1 cellular context compared by ENCODE assay signal in the genomic region with DNA sequence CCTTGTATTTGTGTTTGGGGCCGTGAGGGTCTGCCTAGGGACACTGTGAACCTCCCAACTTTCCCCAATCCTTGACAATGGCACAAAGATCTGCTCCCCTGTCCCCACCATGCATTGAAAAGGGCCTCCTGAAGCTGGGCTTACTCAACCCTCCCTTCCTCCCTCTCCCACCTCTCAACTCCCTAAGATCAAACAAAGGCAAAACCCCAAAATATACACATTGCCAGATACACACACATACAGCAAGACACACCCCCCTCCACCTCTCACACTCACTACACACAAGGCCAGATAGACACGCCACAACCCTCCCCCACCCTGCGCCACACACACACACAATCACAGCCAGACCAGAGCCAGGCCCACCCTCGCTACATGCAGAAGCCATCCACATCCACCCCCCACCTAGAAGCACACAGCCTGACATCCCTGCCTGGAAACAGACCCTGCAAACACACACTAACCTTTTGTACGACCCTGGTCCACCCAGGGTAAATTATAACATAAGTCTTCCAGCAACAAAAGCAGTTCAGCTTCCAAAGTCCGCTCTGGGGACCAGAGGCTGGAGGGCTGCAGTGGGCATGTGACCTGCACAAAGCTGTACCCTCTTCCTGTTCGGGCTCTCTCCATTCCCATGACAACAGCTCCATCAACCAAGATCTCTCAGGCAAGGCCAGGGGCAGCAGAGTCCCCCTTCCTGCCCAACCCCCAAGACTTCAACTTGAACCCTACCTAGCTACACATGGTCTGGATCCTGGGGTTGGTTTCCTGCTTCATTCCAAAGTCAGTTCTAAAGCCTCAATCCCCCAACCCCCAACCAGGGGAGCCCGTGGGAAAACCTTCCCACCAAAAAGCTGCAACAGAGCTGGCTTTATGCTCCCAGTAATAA.
TF ChIP-seq lines count a peak whose summit lies in the region.

No MANE protein-coding gene starts in this region.

TF ChIP-seq in HepG2, 621 proteins besides CTCF, POLR2A, EP300 and RAD21 (continued from another document and continues in another):
- no peak for TF ChIP-seq ZSCAN5A (CRISPR knock-in tag; IDR thresholded peaks at IDR 0.05; ENCODE audit: borderline replicate concordance)
- TF ChIP-seq SMAD9 (CRISPR knock-in tag; IDR thresholded peaks at IDR 0.05) = no peak
- peak; percentile 88 for TF ChIP-seq RBM22 (optimal IDR thresholded peaks at IDR 0.05; ENCODE audit: low read length)
- no peak for TF ChIP-seq ZFP36 (IDR thresholded peaks at IDR 0.05; ENCODE audit: borderline replicate concordance, low read depth, low read length, partially characterized antibody)
- TF ChIP-seq, protein P1, sequence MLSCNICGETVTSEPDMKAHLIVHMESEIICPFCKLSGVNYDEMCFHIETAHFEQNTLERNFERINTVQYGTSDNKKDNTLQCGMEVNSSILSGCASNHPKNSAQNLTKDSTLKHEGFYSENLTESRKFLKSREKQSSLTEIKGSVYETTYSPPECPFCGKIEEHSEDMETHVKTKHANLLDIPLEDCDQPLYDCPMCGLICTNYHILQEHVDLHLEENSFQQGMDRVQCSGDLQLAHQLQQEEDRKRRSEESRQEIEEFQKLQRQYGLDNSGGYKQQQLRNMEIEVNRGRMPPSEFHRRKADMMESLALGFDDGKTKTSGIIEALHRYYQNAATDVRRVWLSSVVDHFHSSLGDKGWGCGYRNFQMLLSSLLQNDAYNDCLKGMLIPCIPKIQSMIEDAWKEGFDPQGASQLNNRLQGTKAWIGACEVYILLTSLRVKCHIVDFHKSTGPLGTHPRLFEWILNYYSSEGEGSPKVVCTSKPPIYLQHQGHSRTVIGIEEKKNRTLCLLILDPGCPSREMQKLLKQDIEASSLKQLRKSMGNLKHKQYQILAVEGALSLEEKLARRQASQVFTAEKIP (CRISPR knock-in tag; IDR thresholded peaks at IDR 0.05; ENCODE audit: borderline replicate concordance) = no peak
- TF ChIP-seq SP4 (CRISPR knock-in tag; IDR thresholded peaks at IDR 0.05) = no peak; the same call in 1 of the 2 replicates
- TF ChIP-seq, protein P2, sequence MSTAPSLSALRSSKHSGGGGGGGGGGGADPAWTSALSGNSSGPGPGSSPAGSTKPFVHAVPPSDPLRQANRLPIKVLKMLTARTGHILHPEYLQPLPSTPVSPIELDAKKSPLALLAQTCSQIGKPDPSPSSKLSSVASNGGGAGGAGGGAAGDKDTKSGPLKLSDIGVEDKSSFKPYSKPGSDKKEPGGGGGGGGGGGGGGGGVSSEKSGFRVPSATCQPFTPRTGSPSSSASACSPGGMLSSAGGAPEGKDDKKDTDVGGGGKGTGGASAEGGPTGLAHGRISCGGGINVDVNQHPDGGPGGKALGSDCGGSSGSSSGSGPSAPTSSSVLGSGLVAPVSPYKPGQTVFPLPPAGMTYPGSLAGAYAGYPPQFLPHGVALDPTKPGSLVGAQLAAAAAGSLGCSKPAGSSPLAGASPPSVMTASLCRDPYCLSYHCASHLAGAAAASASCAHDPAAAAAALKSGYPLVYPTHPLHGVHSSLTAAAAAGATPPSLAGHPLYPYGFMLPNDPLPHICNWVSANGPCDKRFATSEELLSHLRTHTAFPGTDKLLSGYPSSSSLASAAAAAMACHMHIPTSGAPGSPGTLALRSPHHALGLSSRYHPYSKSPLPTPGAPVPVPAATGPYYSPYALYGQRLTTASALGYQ (CRISPR knock-in tag; IDR thresholded peaks at IDR 0.05) = peak; percentile 29; the same call in 1 of the 2 replicates
- TF ChIP-seq TOE1 (CRISPR knock-in tag; IDR thresholded peaks at IDR 0.05) = 0 out of 2 replicates have a peak, but pooled peaks have one; percentile 1
- no peak for TF ChIP-seq TMF1 (CRISPR knock-in tag; IDR thresholded peaks at IDR 0.05; ENCODE audit: low read depth)
- TF ChIP-seq KLF12 (CRISPR knock-in tag; IDR thresholded peaks at IDR 0.05; ENCODE audit: borderline replicate concordance) = no peak; the same call in 1 of the 2 replicates
- no peak for TF ChIP-seq ZNF737 (CRISPR knock-in tag; IDR thresholded peaks at IDR 0.05; ENCODE audit: borderline replicate concordance)
- TF ChIP-seq ZNF777 (CRISPR knock-in tag; IDR thresholded peaks at IDR 0.05) = no peak; the same call in 1 of the 2 replicates
- TF ChIP-seq ZBTB39 (CRISPR knock-in tag; IDR thresholded peaks at IDR 0.05) = no peak
- TF ChIP-seq ZNF484 (CRISPR knock-in tag; IDR thresholded peaks at IDR 0.05; ENCODE audit: borderline replicate concordance, low read depth) = no peak
- TF ChIP-seq, protein P3, sequence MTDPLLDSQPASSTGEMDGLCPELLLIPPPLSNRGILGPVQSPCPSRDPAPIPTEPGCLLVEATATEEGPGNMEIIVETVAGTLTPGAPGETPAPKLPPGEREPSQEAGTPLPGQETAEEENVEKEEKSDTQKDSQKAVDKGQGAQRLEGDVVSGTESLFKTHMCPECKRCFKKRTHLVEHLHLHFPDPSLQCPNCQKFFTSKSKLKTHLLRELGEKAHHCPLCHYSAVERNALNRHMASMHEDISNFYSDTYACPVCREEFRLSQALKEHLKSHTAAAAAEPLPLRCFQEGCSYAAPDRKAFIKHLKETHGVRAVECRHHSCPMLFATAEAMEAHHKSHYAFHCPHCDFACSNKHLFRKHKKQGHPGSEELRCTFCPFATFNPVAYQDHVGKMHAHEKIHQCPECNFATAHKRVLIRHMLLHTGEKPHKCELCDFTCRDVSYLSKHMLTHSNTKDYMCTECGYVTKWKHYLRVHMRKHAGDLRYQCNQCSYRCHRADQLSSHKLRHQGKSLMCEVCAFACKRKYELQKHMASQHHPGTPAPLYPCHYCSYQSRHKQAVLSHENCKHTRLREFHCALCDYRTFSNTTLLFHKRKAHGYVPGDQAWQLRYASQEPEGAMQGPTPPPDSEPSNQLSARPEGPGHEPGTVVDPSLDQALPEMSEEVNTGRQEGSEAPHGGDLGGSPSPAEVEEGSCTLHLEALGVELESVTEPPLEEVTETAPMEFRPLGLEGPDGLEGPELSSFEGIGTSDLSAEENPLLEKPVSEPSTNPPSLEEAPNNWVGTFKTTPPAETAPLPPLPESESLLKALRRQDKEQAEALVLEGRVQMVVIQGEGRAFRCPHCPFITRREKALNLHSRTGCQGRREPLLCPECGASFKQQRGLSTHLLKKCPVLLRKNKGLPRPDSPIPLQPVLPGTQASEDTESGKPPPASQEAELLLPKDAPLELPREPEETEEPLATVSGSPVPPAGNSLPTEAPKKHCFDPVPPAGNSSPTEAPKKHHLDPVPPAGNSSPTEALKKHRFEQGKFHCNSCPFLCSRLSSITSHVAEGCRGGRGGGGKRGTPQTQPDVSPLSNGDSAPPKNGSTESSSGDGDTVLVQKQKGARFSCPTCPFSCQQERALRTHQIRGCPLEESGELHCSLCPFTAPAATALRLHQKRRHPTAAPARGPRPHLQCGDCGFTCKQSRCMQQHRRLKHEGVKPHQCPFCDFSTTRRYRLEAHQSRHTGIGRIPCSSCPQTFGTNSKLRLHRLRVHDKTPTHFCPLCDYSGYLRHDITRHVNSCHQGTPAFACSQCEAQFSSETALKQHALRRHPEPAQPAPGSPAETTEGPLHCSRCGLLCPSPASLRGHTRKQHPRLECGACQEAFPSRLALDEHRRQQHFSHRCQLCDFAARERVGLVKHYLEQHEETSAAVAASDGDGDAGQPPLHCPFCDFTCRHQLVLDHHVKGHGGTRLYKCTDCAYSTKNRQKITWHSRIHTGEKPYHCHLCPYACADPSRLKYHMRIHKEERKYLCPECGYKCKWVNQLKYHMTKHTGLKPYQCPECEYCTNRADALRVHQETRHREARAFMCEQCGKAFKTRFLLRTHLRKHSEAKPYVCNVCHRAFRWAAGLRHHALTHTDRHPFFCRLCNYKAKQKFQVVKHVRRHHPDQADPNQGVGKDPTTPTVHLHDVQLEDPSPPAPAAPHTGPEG (CRISPR knock-in tag; IDR thresholded peaks at IDR 0.05) = no peak; the same call in 1 of the 2 replicates
- TF ChIP-seq NR2C2 (CRISPR knock-in tag; IDR thresholded peaks at IDR 0.05; ENCODE audit: borderline replicate concordance) = peak; percentile 64; the same call in 1 of the 2 replicates
- TF ChIP-seq ZNF703 (CRISPR knock-in tag; IDR thresholded peaks at IDR 0.05; ENCODE audit: borderline replicate concordance) = no peak
- TF ChIP-seq ZNF124 (CRISPR knock-in tag; IDR thresholded peaks at IDR 0.05) = 0 out of 2 replicates have a peak, but pooled peaks have one; percentile 26
- no peak for TF ChIP-seq ZBTB8A (CRISPR knock-in tag; IDR thresholded peaks at IDR 0.05; ENCODE audit: borderline replicate concordance, low read depth)
- no peak for TF ChIP-seq ZNF562 (CRISPR knock-in tag; IDR thresholded peaks at IDR 0.05; ENCODE audit: borderline replicate concordance)
- TF ChIP-seq, protein P4, sequence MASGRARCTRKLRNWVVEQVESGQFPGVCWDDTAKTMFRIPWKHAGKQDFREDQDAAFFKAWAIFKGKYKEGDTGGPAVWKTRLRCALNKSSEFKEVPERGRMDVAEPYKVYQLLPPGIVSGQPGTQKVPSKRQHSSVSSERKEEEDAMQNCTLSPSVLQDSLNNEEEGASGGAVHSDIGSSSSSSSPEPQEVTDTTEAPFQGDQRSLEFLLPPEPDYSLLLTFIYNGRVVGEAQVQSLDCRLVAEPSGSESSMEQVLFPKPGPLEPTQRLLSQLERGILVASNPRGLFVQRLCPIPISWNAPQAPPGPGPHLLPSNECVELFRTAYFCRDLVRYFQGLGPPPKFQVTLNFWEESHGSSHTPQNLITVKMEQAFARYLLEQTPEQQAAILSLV (CRISPR knock-in tag; IDR thresholded peaks at IDR 0.05; ENCODE audit: borderline replicate concordance) = 0 out of 2 replicates have a peak, but pooled peaks have one; percentile 15
- peak; percentile 89 for TF ChIP-seq ETV5 (CRISPR knock-in tag; IDR thresholded peaks at IDR 0.05; ENCODE audit: borderline replicate concordance)
- TF ChIP-seq YEATS2 (CRISPR knock-in tag; IDR thresholded peaks at IDR 0.05; ENCODE audit: borderline replicate concordance) = peak; percentile 65; the same call in 1 of the 2 replicates
- peak; percentile 44; the same call in 1 of the 2 replicates for TF ChIP-seq GLI4 (CRISPR knock-in tag; IDR thresholded peaks at IDR 0.05; ENCODE audit: borderline replicate concordance)
- no peak for TF ChIP-seq NFIC (IDR thresholded peaks at IDR 0.05; ENCODE audit: low read length)
- TF ChIP-seq BCLAF1 (IDR thresholded peaks at IDR 0.05) = no peak
- no peak for TF ChIP-seq CBX1 (IDR thresholded peaks at IDR 0.05; ENCODE audit: low read depth)
- TF ChIP-seq KDM2A (CRISPR knock-in tag; IDR thresholded peaks at IDR 0.05; ENCODE audit: borderline replicate concordance, low read depth) = peak; percentile 16
- no peak for TF ChIP-seq ZNF180 (CRISPR knock-in tag; IDR thresholded peaks at IDR 0.05; ENCODE audit: borderline replicate concordance, low read depth)
- TF ChIP-seq ATRX (CRISPR knock-in tag; IDR thresholded peaks at IDR 0.05; ENCODE audit: borderline replicate concordance) = no peak
- TF ChIP-seq MYC (CRISPR knock-in tag; IDR thresholded peaks at IDR 0.05; ENCODE audit: borderline replicate concordance) = peak; percentile 65; the same call in 1 of the 2 replicates
- TF ChIP-seq NFATC3 (CRISPR knock-in tag; IDR thresholded peaks at IDR 0.05) = no peak
- no peak for TF ChIP-seq SMARCC2 (IDR thresholded peaks at IDR 0.05)
- TF ChIP-seq ZNF362 (CRISPR knock-in tag; IDR thresholded peaks at IDR 0.05; ENCODE audit: borderline replicate concordance) = no peak; the same call in 1 of the 2 replicates
- TF ChIP-seq SRF (IDR thresholded peaks at IDR 0.05; ENCODE audit: low read depth, low read length) = no peak
- peak; percentile 79; the same call in 1 of the 2 replicates for TF ChIP-seq KLF9 (CRISPR knock-in tag; IDR thresholded peaks at IDR 0.05; ENCODE audit: low read depth)
- peak; percentile 85 for TF ChIP-seq NR2F6 (IDR thresholded peaks at IDR 0.05)
- TF ChIP-seq NR2F6 (CRISPR knock-in tag; IDR thresholded peaks at IDR 0.05) = peak; percentile 88
